ENCODE assay signal across 1 cellular context in the genomic region with DNA sequence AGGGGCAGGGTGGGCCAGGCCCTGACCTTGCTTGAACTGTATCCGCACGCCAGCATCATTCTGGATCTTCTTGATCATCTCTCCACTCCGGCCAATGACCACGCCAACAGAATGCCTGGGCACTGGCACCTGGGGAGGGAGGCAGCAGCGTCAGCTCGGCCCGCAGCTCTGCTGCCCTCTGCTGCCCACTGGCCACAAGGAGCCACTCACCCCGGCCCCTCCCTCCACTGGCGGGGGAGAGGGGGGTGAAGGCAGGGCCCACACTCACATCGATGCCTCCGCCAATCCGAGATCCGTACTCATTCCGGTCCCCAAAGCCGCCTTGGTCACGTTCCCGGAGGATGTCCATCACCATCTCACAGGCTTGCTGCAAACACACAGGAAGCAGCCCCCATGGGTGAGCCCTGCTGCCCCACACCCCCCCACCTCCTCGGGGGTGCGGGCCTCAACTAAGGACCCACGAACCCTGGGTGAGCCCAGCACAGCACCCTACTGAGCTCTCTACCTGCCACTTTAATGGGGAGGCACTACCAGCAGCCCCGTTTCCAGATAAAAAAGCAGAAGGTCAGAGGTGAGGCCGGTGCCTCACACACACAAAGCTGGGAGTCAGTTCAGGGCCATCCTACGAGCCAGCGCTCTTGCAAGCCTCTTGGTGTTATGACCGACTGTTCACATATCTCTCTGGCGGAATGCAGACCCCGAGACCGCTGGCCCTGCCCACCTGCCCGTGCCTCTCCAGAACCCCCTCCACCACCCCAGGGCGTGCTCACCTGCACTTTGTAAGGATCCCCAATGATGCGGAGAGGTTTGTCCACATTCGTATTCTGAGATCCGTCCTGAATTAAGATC.
TF ChIP-seq lines count a peak whose summit lies in the region.

No MANE protein-coding gene starts in this region.

TF ChIP-seq in endothelial cell of umbilical vein, 7 proteins besides CTCF, POLR2A, EP300 and RAD21:
- TF ChIP-seq GATA2 (IDR thresholded peaks at IDR 0.05; ENCODE audit: insufficient read depth, insufficient read length, low read depth, low read length) (no peak), EZH2 (IDR thresholded peaks at IDR 0.05; ENCODE audit: borderline replicate concordance, low read depth, low read length, severe bottlenecking) (no peak), FOS (IDR thresholded peaks at IDR 0.05; ENCODE audit: borderline replicate concordance, insufficient read depth, low read length) (no peak), JUN (IDR thresholded peaks at IDR 0.05; ENCODE audit: borderline replicate concordance, insufficient read depth, insufficient read length, low read depth) (no peak), POLR2AphosphoS5 (IDR thresholded peaks at IDR 0.05; ENCODE audit: insufficient read depth, low read depth, low read length) (no peak), MYC (IDR thresholded peaks at IDR 0.05; ENCODE audit: low read depth, low read length) (no peak)
- TF ChIP-seq, protein P1, sequence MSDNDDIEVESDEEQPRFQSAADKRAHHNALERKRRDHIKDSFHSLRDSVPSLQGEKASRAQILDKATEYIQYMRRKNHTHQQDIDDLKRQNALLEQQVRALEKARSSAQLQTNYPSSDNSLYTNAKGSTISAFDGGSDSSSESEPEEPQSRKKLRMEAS (IDR thresholded peaks at IDR 0.05; ENCODE audit: insufficient read depth, insufficient read length), result no peak
